ENCODE assay signal across 37 cellular contexts in genomic region chr12:113504917-113505316, GRCh38. TPM values are rescaled to one million over a fixed set of nuclear protein-coding genes. Genes with fewer than 3 reads are reported as not detected.
"Had no signal": no experiment of that assay in that cellular context is flagged by ENCODE, and none has a peak within 500 bp of the region (broad histone marks: within the 10 kb centered on the region; RNA-seq: fewer than 3 reads in every experiment).

No MANE protein-coding gene starts in this region.

- H3K4me3 ChIP-seq: MG63 had no signal

- H3K36me3 ChIP-seq: MG63 had no signal

- DNase-seq: MG63, MM.1S, MV-4-11, NCI-H1048, NCI-H1092, NCI-H1092 treated with DMSO at 0.1 percent for 48 hours, NCI-H1105, NCI-H1105 treated with DMSO at 0.1 percent for 48 hours, NCI-H1417, NCI-H1417 treated with DMSO at 0.1 percent for 48 hours, NCI-H1436, NCI-H1436 treated with DMSO at 0.1 percent for 48 hours, NCI-H146, NCI-H1694, NCI-H1694 treated with DMSO at 0.1 percent for 48 hours, NCI-H187, NCI-H187 treated with DMSO at 0.1 percent for 48 hours, NCI-H1930, NCI-H2029, NCI-H2029 treated with DMSO at 0.1 percent for 48 hours, NCI-H2081, NCI-H2081 treated with DMSO at 0.1 percent for 48 hours, NCI-H2107, NCI-H2171, NCI-H2171 treated with DMSO at 0.1 percent for 48 hours, NCI-H2227 treated with DMSO at 0.1 percent for 48 hours, NCI-H226, NCI-H345, NCI-H446, NCI-H446 treated with DMSO at 0.1 percent for 48 hours, NCI-H510A, NCI-H510A treated with DMSO at 0.1 percent for 48 hours, NCI-H524, NCI-H524 treated with DMSO at 0.1 percent for 48 hours, NCI-H526 had no signal

- H3K9me3 ChIP-seq: MG63 had no signal

RNA-seq across cellular contexts. Expression of gene LHX5, which starts 33.2 kb away (rescaled TPM):
- total RNA-seq: LHCN-M2, MCF 10A had no signal
